In genomic region chr2:102463160-102463559, GRCh38 we compare ENCODE assay signal across 24 cellular contexts. TPM values are rescaled to one million over a fixed set of nuclear protein-coding genes. Genes with fewer than 3 reads are reported as not detected.
A peak's percentile ranks its signal among the peaks of the same experiment; 100 is the strongest.
DNase-seq lines count a peak whose midpoint lies in the region; ATAC-seq, FAIRE-seq and TF ChIP-seq lines count a peak whose summit lies in the region.
"Had no signal": no experiment of that assay in that cellular context is flagged by ENCODE, and none has a peak within 500 bp of the region (broad histone marks: within the 10 kb centered on the region; RNA-seq: fewer than 3 reads in every experiment).

No MANE protein-coding gene starts in this region.

- ATAC-seq in HepG2 (no peak), right lobe of liver (no peak), GM12878 (no peak), HG02870 (IDR thresholded peaks at IDR 0.05; ENCODE audit: unreplicated experiment) (no peak)

- H3K36me3 ChIP-seq in HepG2 (replicated peaks in 1 of 2; ENCODE audit: control insufficient read depth in 1 of 2, insufficient read depth in 2 of 2, low read length in 2 of 2) (no peaks in the 10 kb centered on the region), right lobe of liver (no peaks in the 10 kb centered on the region), GM12878 (ENCODE audit: control insufficient read depth in 2 of 2, insufficient read depth in 2 of 2, low read length in 1 of 2) (no peaks in the 10 kb centered on the region)
- H3K36me3 ChIP-seq: HAP-1 had no signal

- SMC1A ChIA-PET in GM12878 (lab: Charles Lee; ENCODE audit: uncharacterized antibody, unreplicated experiment), result no interaction called here

- POLR2A ChIA-PET in HepG2 (lab: Yijun Ruan, JAX), result no interaction called here
- POLR2A ChIA-PET in GM12878 (lab: Charles Lee), result no interaction called here

- H3K4me2 ChIP-seq in HepG2 (ENCODE audit: low read depth, low read length), result no peak overlapping the region
- H3K4me2 ChIP-seq in GM12878 (ENCODE audit: control insufficient read depth, insufficient read depth), result no peak overlapping the region

- H3K79me2 ChIP-seq in HepG2 (ENCODE audit: insufficient read depth, low read length), result no peaks in the 10 kb centered on the region
- H3K79me2 ChIP-seq in GM12878 (ENCODE audit: control insufficient read depth, insufficient read depth, low read length), result no peaks in the 10 kb centered on the region

- FAIRE-seq in HepG2 (lab: Jason Lieb, UNC) (no peak), GM12878 (lab: Jason Lieb, UNC) (no peak), urothelium cell line (lab: Jason Lieb, UNC) (peak; percentile 70)
- FAIRE-seq: A204.1, GM12891, GM18507, H54 had no signal

- H4K20me1 ChIP-seq in HepG2 (ENCODE audit: insufficient read depth, low read length) (no peaks in the 10 kb centered on the region), GM12878 (ENCODE audit: control insufficient read depth, insufficient read depth) (no peaks in the 10 kb centered on the region)

- no peak for TF ChIP-seq RAD21 in HepG2 (CRISPR knock-in tag; IDR thresholded peaks at IDR 0.05)
- no peak for TF ChIP-seq RAD21 in GM12878 (IDR thresholded peaks at IDR 0.05; ENCODE audit: insufficient read depth, low read depth, low read length)

- no peak for TF ChIP-seq POLR2A in HepG2 (IDR thresholded peaks at IDR 0.05; ENCODE audit: insufficient read depth in 1 of 2, low read depth in 2 of 2, low read length in 2 of 2)
- no peak for TF ChIP-seq POLR2A in right lobe of liver (IDR thresholded peaks at IDR 0.05)
- TF ChIP-seq POLR2A in GM12878 (IDR thresholded peaks at IDR 0.05; ENCODE audit: low read depth, low read length), result no peak

- TF ChIP-seq EP300 in HepG2 (IDR thresholded peaks at IDR 0.05; ENCODE audit: low read depth in 2 of 2, low read length in 2 of 2), result no peak
- TF ChIP-seq EP300 in HepG2 (CRISPR knock-in tag; IDR thresholded peaks at IDR 0.05; ENCODE audit: borderline replicate concordance), result no peak
- TF ChIP-seq EP300 in GM12878 (IDR thresholded peaks at IDR 0.05; ENCODE audit: borderline replicate concordance in 1 of 2, control insufficient read depth in 1 of 2, low read depth in 2 of 2, low read length in 2 of 2), result no peak

- BruUV-seq in HepG2 (replicated peaks; lab: Mats Ljungman, UMichigan), result no TSS peak
- BruUV-seq in GM12878 (replicated peaks; lab: Mats Ljungman, UMichigan), result no TSS peak

- no peaks in the 10 kb centered on the region for H3K9me3 ChIP-seq in HepG2 (ENCODE audit: low read length)
- no peaks in the 10 kb centered on the region for H3K9me3 ChIP-seq in right lobe of liver
- no peaks in the 10 kb centered on the region for H3K9me3 ChIP-seq in GM12878 (replicated peaks; ENCODE audit: control insufficient read depth, insufficient read depth, low read length)
- H3K9me3 ChIP-seq: HAP-1 had no signal

- H3K4me1 ChIP-seq in HepG2 (ENCODE audit: insufficient read depth, low read length) (no peaks in the 10 kb centered on the region), right lobe of liver (no peaks in the 10 kb centered on the region), GM12878 (ENCODE audit: control insufficient read depth, insufficient read depth, low read length) (no peaks in the 10 kb centered on the region)
- H3K4me1 ChIP-seq: HAP-1 had no signal

- TF ChIP-seq CTCF in HepG2 (CRISPR knock-in tag; IDR thresholded peaks at IDR 0.05), result no peak
- TF ChIP-seq CTCF in right lobe of liver (IDR thresholded peaks at IDR 0.05), result no peak
- no peak for TF ChIP-seq CTCF in GM12878 (IDR thresholded peaks at IDR 0.05 in 2 of 3, conservative IDR thresholded peaks at IDR 0.05 in 1 of 3; ENCODE audit: control insufficient read depth in 2 of 3, extremely low read depth in 1 of 3, insufficient read depth in 1 of 3, low read depth in 3 of 3, low read length in 3 of 3)

- H2AFZ ChIP-seq in HepG2 (ENCODE audit: low read length) (no peak overlapping the region), GM12878 (ENCODE audit: control insufficient read depth, low read depth, low read length) (no peak overlapping the region)

- intact Hi-C loops in HepG2 (cut with micrococcal nuclease; ENCODE audit: unreplicated experiment) (no loop called here), right lobe of liver (cut with DNase I) (no loop called here), GM12878 (cut with micrococcal nuclease; ENCODE audit: unreplicated experiment) (no loop called here), posterior cingulate gyrus (cut with DNase I) (no loop called here)

- H3K27ac ChIP-seq in HepG2 (ENCODE audit: extremely low read length, insufficient read depth, low read length), result no peak overlapping the region
- no peak overlapping the region for H3K27ac ChIP-seq in right lobe of liver
- no peak overlapping the region for H3K27ac ChIP-seq in GM12878 (ENCODE audit: control insufficient read depth, insufficient read depth)
- H3K27ac ChIP-seq: 22Rv1 had no signal

- in situ Hi-C loops in HepG2 (cut with HindIII; ENCODE audit: extremely low pct_ligation_motif_present, low pct_unique_long_range_greater_than_20kb), result no loop called here
- in situ Hi-C loops in GM12878 (cut with MboI), result loop anchor here (25.0 kb wide), 1 partner anchor 1051 kb away; no protein-coding TSS in a partner anchor

- CTCF ChIA-PET in HepG2 (lab: Yijun Ruan, JAX; ENCODE audit: low intra/inter-chr PET ratio, low total read pairs), result no interaction called here
- CTCF ChIA-PET in GM12878 (lab: Yijun Ruan, JAX), result interaction anchor here (6.8 kb wide), 1 partner anchor 9 kb away, joined by 38 read pairs; the partner anchor contains the start of gene SLC9A4

- no peak overlapping the region for H3K9ac ChIP-seq in HepG2 (ENCODE audit: insufficient read depth, low read depth, low read length)
- no peak overlapping the region for H3K9ac ChIP-seq in GM12878 (ENCODE audit: control insufficient read depth, insufficient read depth, low read length)

- whole genome bisulfite sequencing in HepG2 (ENCODE audit: low lambda C conversion rate), result 34% methylated on average over 5 of the region's 5 CpGs
- WGBS in right lobe of liver (ENCODE audit: insufficient coverage, low coverage, low lambda C conversion rate, missing lambda C conversion rate), result 72% methylated on average over 5 of the region's 5 CpGs
- 64% methylated on average over 5 of the region's 5 CpGs for WGBS in GM12878 (ENCODE audit: insufficient coverage, insufficient replicate concordance, low lambda C conversion rate, missing lambda C conversion rate)

- RAD21 ChIA-PET in GM12878 (lab: Charles Lee; ENCODE audit: unreplicated experiment), result no interaction called here

- H3K27me3 ChIP-seq in HepG2 (ENCODE audit: control insufficient read depth in 1 of 2, insufficient read depth in 2 of 2, low read length in 2 of 2), result no peaks in the 10 kb centered on the region; a peak in 1 of 5 replicates
- no peaks in the 10 kb centered on the region for H3K27me3 ChIP-seq in right lobe of liver
- no peaks in the 10 kb centered on the region; a peak in 1 of 4 replicates for H3K27me3 ChIP-seq in GM12878 (replicated peaks in 1 of 2; ENCODE audit: control insufficient read depth in 2 of 2, insufficient read depth in 2 of 2, low read length in 1 of 2)

- peak; percentile 36 for DNase-seq in NCI-H510A treated with DMSO at 0.1 percent for 48 hours (lab: John Stamatoyannopoulos, UW)
- DNase-seq in NCI-H510A (lab: John Stamatoyannopoulos, UW), result no peak
- DNase-seq in HepG2 (ENCODE audit: low spot score), result no peak
- no peak for DNase-seq in right lobe of liver
- DNase-seq in GM12878 (ENCODE audit: low read depth, low spot score), result no peak
- DNase-seq in urothelium cell line (ENCODE audit: low spot score), result no peak
- DNase-seq in posterior cingulate gyrus, result no peak
- DNase-seq: C1 segment of cervical spinal cord; Calu3; CD4-positive, alpha-beta memory T cell; COR-L47; DMS79; EL; GDM1; GOT3; HFFc6 had no signal

- no peak overlapping the region for H3K4me3 ChIP-seq in HepG2 (replicated peaks in 1 of 3; ENCODE audit: insufficient read depth in 1 of 3, low read depth in 2 of 3, low read length in 3 of 3)
- H3K4me3 ChIP-seq in right lobe of liver, result no peak overlapping the region
- no peak overlapping the region for H3K4me3 ChIP-seq in GM12878
- H3K4me3 ChIP-seq: HAP-1 had no signal

RNA-seq across cellular contexts. Expression of gene SLC9A4, which starts 9.9 kb away (rescaled TPM):
- total RNA-seq in HepG2 (2016; rRNA removed; fragmentation: Illumina TruSeq; extraction: Trizol), result not detected in 2 replicates
- not detected in 2 replicates for total RNA-seq in HepG2 (2016; cell fraction: cytosol; rRNA removed; fragmentation: Illumina TruSeq; extraction: Trizol; ENCODE audit: low read depth)
- not detected in 2 replicates for total RNA-seq in HepG2 (2016; cell fraction: insoluble cytoplasmic fraction; rRNA removed; fragmentation: Illumina TruSeq; extraction: Trizol)
- not detected in 2 replicates for total RNA-seq in HepG2 (2016; cell fraction: membrane; rRNA removed; fragmentation: Illumina TruSeq; extraction: Trizol)
- total RNA-seq in HepG2 (2016; cell fraction: nucleus; rRNA removed; fragmentation: Illumina TruSeq; extraction: Trizol), result not detected in 2 replicates
- not detected in 2 replicates for polyA plus RNA-seq in HepG2 (2011; rRNA removed)
- polyA plus RNA-seq in HepG2 (2011; cell fraction: cytosol; rRNA removed), result not detected in 2 replicates
- not detected in 2 replicates for polyA plus RNA-seq in HepG2 (2011; cell fraction: nucleus; rRNA removed)
- not detected in 2 replicates for polyA plus RNA-seq in HepG2 (2012)
- not detected in 2 replicates for polyA plus RNA-seq in HepG2 (2016; cell fraction: cytosol; fragmentation: Illumina TruSeq; extraction: Trizol; ENCODE audit: low read depth)
- polyA plus RNA-seq in HepG2 (2016; cell fraction: insoluble cytoplasmic fraction; fragmentation: Illumina TruSeq; extraction: Trizol; ENCODE audit: low read depth), result not detected in 2 replicates
- not detected in 2 replicates for polyA plus RNA-seq in HepG2 (2016; cell fraction: membrane; fragmentation: Illumina TruSeq; extraction: Trizol; ENCODE audit: low read depth)
- polyA plus RNA-seq in HepG2 (2016; cell fraction: nucleus; fragmentation: Illumina TruSeq; extraction: Trizol; ENCODE audit: insufficient read depth, low read depth), result not detected in 2 replicates
- 0.04 TPM in 1 of 2 replicates, not detected in the other for polyA minus RNA-seq in HepG2 (2011; rRNA and poly(A)+ RNA removed; ENCODE audit: low replicate concordance)
- polyA minus RNA-seq in HepG2 (2011; cell fraction: cytosol; rRNA and poly(A)+ RNA removed), result not detected in 2 replicates
- 0.12 and 0.13 TPM in 2 replicates for polyA minus RNA-seq in HepG2 (2011; cell fraction: nucleus; rRNA and poly(A)+ RNA removed)
- not detected for total RNA-seq in right lobe of liver
- total RNA-seq in GM12878 (2013; cell fraction: nucleolus; rRNA removed), result not detected in 2 replicates
- not detected in 2 replicates for total RNA-seq in GM12878 (2014; rRNA removed)
- total RNA-seq in GM12878 (2014; rRNA removed; fragmentation: Illumina TruSeq; extraction: Trizol), result not detected in 2 replicates
- total RNA-seq in GM12878 (2021), result 0.05 and 0.10 TPM in 2 replicates
- polyA plus RNA-seq in GM12878 (2011; ENCODE audit: low read depth), result not detected
- polyA plus RNA-seq in GM12878 (2011; rRNA removed), result not detected in 2 replicates
- polyA plus RNA-seq in GM12878 (2011; cell fraction: cytosol; rRNA removed), result not detected in 2 replicates
- not detected in 2 replicates for polyA plus RNA-seq in GM12878 (2011; cell fraction: nucleus; rRNA removed)
- polyA plus RNA-seq in GM12878 (2012), result not detected in 2 replicates
- polyA plus RNA-seq in GM12878 (2014; fragmentation: Illumina TruSeq; extraction: Trizol), result not detected in 2 replicates
- polyA plus RNA-seq in GM12878 (2014; fragmentation: Nextera tagmentation; extraction: Ambion mirVana), result not detected
- not detected in 2 replicates for polyA plus RNA-seq in GM12878 (2014; rRNA removed)
- polyA plus RNA-seq in GM12878 (2016; fragmentation: Nextera tagmentation; extraction: Ambion mirVana), result not detected
- not detected in 2 replicates for polyA minus RNA-seq in GM12878 (2011; rRNA and poly(A)+ RNA removed)
- polyA minus RNA-seq in GM12878 (2011; cell fraction: cytosol; rRNA and poly(A)+ RNA removed), result not detected in 2 replicates
- 0.12 and 0.29 TPM in 2 replicates for polyA minus RNA-seq in GM12878 (2011; cell fraction: nucleus; rRNA and poly(A)+ RNA removed)
- polyA plus RNA-seq: BJ; CD4-positive, alpha-beta memory T cell had no signal

RNA-seq across cellular contexts. Expression of gene IL18RAP, which starts 40.2 kb away (rescaled TPM):
- total RNA-seq in HepG2 (2016; rRNA removed; fragmentation: Illumina TruSeq; extraction: Trizol) (not detected in 2 replicates), right lobe of liver (1 to 10 TPM in 2 of 6 experiments, under 1 TPM in 4; 0.22 to 2.7 (median 0.67) TPM), GM12878 (2014; rRNA removed) (0.65 and 0.85 TPM in 2 replicates), GM12878 (2014; rRNA removed; fragmentation: Illumina TruSeq; extraction: Trizol) (1.0 and 1.3 TPM in 2 replicates), GM12878 (2021) (0.54 and 1.4 TPM in 2 replicates)
- not detected in 2 replicates for total RNA-seq in HepG2 (2016; cell fraction: cytosol; rRNA removed; fragmentation: Illumina TruSeq; extraction: Trizol; ENCODE audit: low read depth)
- total RNA-seq in HepG2 (2016; cell fraction: insoluble cytoplasmic fraction; rRNA removed; fragmentation: Illumina TruSeq; extraction: Trizol), result not detected in 2 replicates
- not detected in 2 replicates for total RNA-seq in HepG2 (2016; cell fraction: membrane; rRNA removed; fragmentation: Illumina TruSeq; extraction: Trizol)
- not detected in 2 replicates for total RNA-seq in HepG2 (2016; cell fraction: nucleus; rRNA removed; fragmentation: Illumina TruSeq; extraction: Trizol)
- polyA plus RNA-seq in HepG2 (2011; rRNA removed) (0.05 TPM in 1 of 2 replicates, not detected in the other), GM12878 (2011; rRNA removed) (1.6 and 3.4 TPM in 2 replicates), GM12878 (2014; fragmentation: Illumina TruSeq; extraction: Trizol) (0.75 and 1.4 TPM in 2 replicates), GM12878 (2014; fragmentation: Nextera tagmentation; extraction: Ambion mirVana) (under 1 TPM; 0.37 to 0.53 TPM), GM12878 (2014; rRNA removed) (0.64 and 0.86 TPM in 2 replicates), GM12878 (2016; fragmentation: Nextera tagmentation; extraction: Ambion mirVana) (1 to 10 TPM in 1 of 2 experiments, not detected in 1; 1.1 TPM)
- polyA plus RNA-seq in HepG2 (2011; cell fraction: cytosol; rRNA removed), result not detected in 2 replicates
- not detected in 2 replicates for polyA plus RNA-seq in HepG2 (2011; cell fraction: nucleus; rRNA removed)
- not detected in 2 replicates for polyA plus RNA-seq in HepG2 (2012)
- polyA plus RNA-seq in HepG2 (2016; cell fraction: cytosol; fragmentation: Illumina TruSeq; extraction: Trizol; ENCODE audit: low read depth), result not detected in 2 replicates
- not detected in 2 replicates for polyA plus RNA-seq in HepG2 (2016; cell fraction: insoluble cytoplasmic fraction; fragmentation: Illumina TruSeq; extraction: Trizol; ENCODE audit: low read depth)
- not detected in 2 replicates for polyA plus RNA-seq in HepG2 (2016; cell fraction: membrane; fragmentation: Illumina TruSeq; extraction: Trizol; ENCODE audit: low read depth)
- not detected in 2 replicates for polyA plus RNA-seq in HepG2 (2016; cell fraction: nucleus; fragmentation: Illumina TruSeq; extraction: Trizol; ENCODE audit: insufficient read depth, low read depth)
- not detected in 2 replicates for polyA minus RNA-seq in HepG2 (2011; rRNA and poly(A)+ RNA removed; ENCODE audit: low replicate concordance)
- not detected in 2 replicates for polyA minus RNA-seq in HepG2 (2011; cell fraction: cytosol; rRNA and poly(A)+ RNA removed)
- polyA minus RNA-seq in HepG2 (2011; cell fraction: nucleus; rRNA and poly(A)+ RNA removed), result not detected in 2 replicates
- 5.9 and 6.6 TPM in 2 replicates for total RNA-seq in GM12878 (2013; cell fraction: nucleolus; rRNA removed)
- 1.2 TPM for polyA plus RNA-seq in GM12878 (2011; ENCODE audit: low read depth)
- 0.60 and 0.72 TPM in 2 replicates for polyA plus RNA-seq in GM12878 (2011; cell fraction: cytosol; rRNA removed)
- polyA plus RNA-seq in GM12878 (2011; cell fraction: nucleus; rRNA removed), result 5.1 and 9.1 TPM in 2 replicates
- 1.3 and 4.6 TPM in 2 replicates for polyA plus RNA-seq in GM12878 (2012)
- 1.4 and 2.6 TPM in 2 replicates for polyA minus RNA-seq in GM12878 (2011; rRNA and poly(A)+ RNA removed)
- polyA minus RNA-seq in GM12878 (2011; cell fraction: cytosol; rRNA and poly(A)+ RNA removed), result not detected in 2 replicates
- 4.1 and 4.4 TPM in 2 replicates for polyA minus RNA-seq in GM12878 (2011; cell fraction: nucleus; rRNA and poly(A)+ RNA removed)
- total RNA-seq: Calu3, HFFc6 had no signal
- polyA plus RNA-seq: BJ had no signal
